ENCODE assay signal across 18 cellular contexts in the genomic region with DNA sequence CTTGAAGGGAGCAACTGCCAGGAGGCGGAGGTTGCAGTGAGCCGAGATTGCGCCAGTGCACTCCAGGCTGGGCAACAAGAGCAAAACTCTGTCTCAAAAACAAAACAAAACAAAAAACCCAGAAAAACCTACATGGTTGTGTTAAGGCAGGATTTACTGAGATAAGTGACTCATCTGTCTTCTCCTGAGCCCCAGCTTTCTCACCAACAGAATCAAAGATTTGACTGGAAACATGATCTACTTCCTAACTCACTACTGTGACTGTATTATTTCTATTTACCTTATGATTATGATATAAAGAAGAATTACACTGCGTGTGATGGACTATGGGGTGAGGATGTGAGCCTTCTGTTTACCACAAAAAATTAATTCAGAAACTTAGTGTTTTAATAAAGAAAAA. TPM values are rescaled to one million over a fixed set of nuclear protein-coding genes. Genes with fewer than 3 reads are reported as not detected.
A peak's percentile ranks its signal among the peaks of the same experiment; 100 is the strongest.
DNase-seq lines count a peak whose midpoint lies in the region; ATAC-seq, FAIRE-seq and TF ChIP-seq lines count a peak whose summit lies in the region.
"Had no signal": no experiment of that assay in that cellular context is flagged by ENCODE, and none has a peak within 500 bp of the region (broad histone marks: within the 10 kb centered on the region; RNA-seq: fewer than 3 reads in every experiment).

No MANE protein-coding gene starts in this region.

- H3K9me3 Mint-ChIP-seq in activated CD4-positive, alpha-beta T cell treated with anti-CD3 and anti-CD28 coated beads for 36 hours (ENCODE audit: low read depth), result no peaks in the 10 kb centered on the region
- H3K9me3 Mint-ChIP-seq: CD4-positive, alpha-beta memory T cell had no signal

- H3K36me3 ChIP-seq in smooth muscle cell (ENCODE audit: low read depth) (peaks cover 3% of the 10 kb centered on the region), spleen (peaks cover 0 to 82% (median 22%) of the 10 kb centered on the region in 6 donors)

- TF ChIP-seq CTCF in fibroblast of villous mesenchyme (IDR thresholded peaks at IDR 0.05; ENCODE audit: insufficient read depth, low read depth, low read length) (no peak), smooth muscle cell (IDR thresholded peaks at IDR 0.05; ENCODE audit: borderline replicate concordance, insufficient read depth, poor library complexity, severe bottlenecking) (no peak), spleen (IDR thresholded peaks at IDR 0.05 in 8 of 11, conservative IDR thresholded peaks at IDR 0.05 in 3 of 11) (no peak)

- CTCF ChIA-PET in activated CD4-positive, alpha-beta T cell treated with anti-CD3 and anti-CD28 coated beads for 36 hours (lab: Charles Lee), result interaction anchor here (0.7 kb wide), 1 partner anchor 36 kb away, joined by 4 read pairs; a partner anchor contains a TSS

- peaks cover 4% of the 10 kb centered on the region for H3K79me2 ChIP-seq in smooth muscle cell (ENCODE audit: low read depth)

- H3K4me2 ChIP-seq in smooth muscle cell, result no peak overlapping the region
- H3K4me2 ChIP-seq: PC-9 had no signal

- no peak for FAIRE-seq in HTR-8/SVneo (lab: Jason Lieb, UNC)
- FAIRE-seq: G401.6 had no signal

- H2AFZ ChIP-seq in smooth muscle cell (ENCODE audit: low read depth), result no peak overlapping the region
- H2AFZ ChIP-seq: PC-9 had no signal

- no peaks in the 10 kb centered on the region for H3K9me3 ChIP-seq in smooth muscle cell (replicated peaks; ENCODE audit: low read depth)
- H3K9me3 ChIP-seq in spleen, result no peaks in the 10 kb centered on the region
- no peaks in the 10 kb centered on the region for H3K9me3 ChIP-seq in T-helper 17 cell (ENCODE audit: control insufficient read depth, low read length, poor library complexity, severe bottlenecking)

- no peaks in the 10 kb centered on the region for H3K4me1 Mint-ChIP-seq in activated CD4-positive, alpha-beta T cell treated with anti-CD3 and anti-CD28 coated beads for 36 hours
- peaks cover 4% of the 10 kb centered on the region for H3K4me1 Mint-ChIP-seq in T-helper 17 cell

- intact Hi-C loops in activated CD4-positive, alpha-beta T cell treated with anti-CD3 and anti-CD28 coated beads for 36 hours (cut with DNase I, micrococcal nuclease), result no loop called here
- intact Hi-C loops in spleen (cut with DNase I; ENCODE audit: low total_unique reads), result no loop called here

- H3K9ac ChIP-seq in smooth muscle cell (ENCODE audit: low read depth), result no peak overlapping the region

- H3K36me3 Mint-ChIP-seq in activated CD4-positive, alpha-beta T cell treated with anti-CD3 and anti-CD28 coated beads for 36 hours (ENCODE audit: low read depth), result peaks cover 14% of the 10 kb centered on the region
- H3K36me3 Mint-ChIP-seq in T-helper 17 cell (ENCODE audit: low read depth), result peaks cover 10% of the 10 kb centered on the region

- no peak overlapping the region for H3K4me3 ChIP-seq in fibroblast of villous mesenchyme (ENCODE audit: low read depth, low read length)
- H3K4me3 ChIP-seq in smooth muscle cell, result no peak overlapping the region
- H3K4me3 ChIP-seq in spleen, result no peak overlapping the region
- H3K4me3 ChIP-seq: PC-9 had no signal

- H3K4me1 ChIP-seq in smooth muscle cell (ENCODE audit: low read depth), result no peaks in the 10 kb centered on the region
- H3K4me1 ChIP-seq in spleen, result no peaks in the 10 kb centered on the region

- ATAC-seq in activated CD4-positive, alpha-beta T cell treated with anti-CD3 and anti-CD28 coated beads for 36 hours, result peak; percentile 42
- no peak for ATAC-seq in T-helper 17 cell

- H3K4me3 Mint-ChIP-seq in activated CD4-positive, alpha-beta T cell treated with anti-CD3 and anti-CD28 coated beads for 36 hours, result no peak overlapping the region
- no peak overlapping the region for H3K4me3 Mint-ChIP-seq in T-helper 17 cell
- H3K4me3 Mint-ChIP-seq: CD4-positive, alpha-beta memory T cell had no signal

- no peak for TF ChIP-seq POLR2A in spleen (IDR thresholded peaks at IDR 0.05)

- POLR2A ChIA-PET in activated CD4-positive, alpha-beta T cell treated with anti-CD3 and anti-CD28 coated beads for 36 hours (lab: Charles Lee), result no interaction called here

- H4K20me1 ChIP-seq in smooth muscle cell (ENCODE audit: low read depth), result peaks cover 28% of the 10 kb centered on the region

- H3K27ac Mint-ChIP-seq in activated CD4-positive, alpha-beta T cell treated with anti-CD3 and anti-CD28 coated beads for 36 hours, result no peak overlapping the region
- H3K27ac Mint-ChIP-seq in T-helper 17 cell, result no peak overlapping the region
- H3K27ac Mint-ChIP-seq: CD4-positive, alpha-beta memory T cell had no signal

- no peak for DNase-seq in activated CD4-positive, alpha-beta T cell treated with anti-CD3 and anti-CD28 coated beads for 36 hours
- DNase-seq in activated CD4-positive, alpha-beta T cell treated with anti-CD3 and anti-CD28 coated beads for 1 hour, result no peak
- DNase-seq in amniotic epithelial cell (ENCODE audit: low read depth), result peak; percentile 48
- peak; percentile 21 for DNase-seq in fibroblast of villous mesenchyme (ENCODE audit: low read depth)
- no peak for DNase-seq in smooth muscle cell (lab: John Stamatoyannopoulos, UW; ENCODE audit: unreplicated experiment)
- no peak for DNase-seq in spleen
- DNase-seq in HTR-8/SVneo (ENCODE audit: insufficient read length, low spot score), result no peak
- no peak for DNase-seq in T-helper 17 cell
- DNase-seq: CD4-positive, alpha-beta memory T cell; DMS79; MM.1S; NCI-H1092 treated with DMSO at 0.1 percent for 48 hours; NCI-H2081 treated with DMSO at 0.1 percent for 48 hours; NCI-H510A treated with DMSO at 0.1 percent for 48 hours; NCI-H82; PC-9 had no signal

- 89% methylated on average over 4 of the region's 4 CpGs for WGBS in smooth muscle cell (ENCODE audit: low lambda C conversion rate)
- WGBS in spleen, 5 donors, result 82 to 100% (median 97%) methylated on average over 4 of the region's 4 CpGs

- H3K27ac ChIP-seq in smooth muscle cell (ENCODE audit: low read depth) (peak overlapping the region; percentile 52), spleen (no peak overlapping the region)
- H3K27ac ChIP-seq: 22Rv1, PC-9 had no signal

- H3K27me3 Mint-ChIP-seq in activated CD4-positive, alpha-beta T cell treated with anti-CD3 and anti-CD28 coated beads for 36 hours, result no peaks in the 10 kb centered on the region
- H3K27me3 Mint-ChIP-seq in T-helper 17 cell, result no peaks in the 10 kb centered on the region
- H3K27me3 Mint-ChIP-seq: CD4-positive, alpha-beta memory T cell had no signal

- H3K27me3 ChIP-seq in smooth muscle cell (ENCODE audit: low read depth) (no peaks in the 10 kb centered on the region), spleen (replicated peaks in 1 of 7) (no peaks in the 10 kb centered on the region)

- no peaks in the 10 kb centered on the region for H3F3A ChIP-seq in smooth muscle cell (ENCODE audit: low read depth)

RNA-seq across cellular contexts. Expression of a gene that starts 21.8 kb away (rescaled TPM):
- total RNA-seq in activated CD4-positive, alpha-beta T cell treated with anti-CD3 and anti-CD28 coated beads for 36 hours, result 1 to 10 TPM; 8.9 to 9.0 TPM
- 25.8 and 38.0 TPM in 2 replicates for total RNA-seq in fibroblast of villous mesenchyme
- total RNA-seq in smooth muscle cell, result 14.3 and 32.1 TPM in 2 replicates
- polyA plus RNA-seq in smooth muscle cell, result 26.1 and 31.6 TPM in 2 replicates
- 10 to 100 TPM; 15.3 to 32.3 (median 21.0) TPM for total RNA-seq in spleen
- polyA plus RNA-seq in spleen, result 10 to 100 TPM in 1 of 3 donors, 1 to 10 TPM in 2; 5.5 to 11.1 (median 6.5) TPM
- total RNA-seq in T-helper 17 cell, result 1 to 10 TPM; 2.5 to 2.8 TPM

RNA-seq across cellular contexts. Expression of a gene that starts 21.9 kb away (rescaled TPM):
- total RNA-seq in activated CD4-positive, alpha-beta T cell treated with anti-CD3 and anti-CD28 coated beads for 36 hours, result 10 to 100 TPM; 31.0 to 33.9 TPM
- 18.0 and 19.0 TPM in 2 replicates for total RNA-seq in fibroblast of villous mesenchyme
- 11.1 and 34.1 TPM in 2 replicates for total RNA-seq in smooth muscle cell
- polyA plus RNA-seq in smooth muscle cell, result 7.6 and 8.6 TPM in 2 replicates
- 10 to 100 TPM; 20.6 to 26.7 (median 22.3) TPM for total RNA-seq in spleen
- 10 to 100 TPM; 14.5 to 15.5 (median 15.4) TPM for polyA plus RNA-seq in spleen
- 10 to 100 TPM; 33.2 to 41.2 TPM for total RNA-seq in T-helper 17 cell

RNA-seq across cellular contexts. Expression of a gene that starts 35.3 kb away (rescaled TPM):
- 100 to 1,000 TPM; 131 to 139 TPM for total RNA-seq in activated CD4-positive, alpha-beta T cell treated with anti-CD3 and anti-CD28 coated beads for 36 hours
- total RNA-seq in fibroblast of villous mesenchyme (85.4 and 102 TPM in 2 replicates), smooth muscle cell (104 and 115 TPM in 2 replicates), spleen (100 to 1,000 TPM; 103 to 130 (median 117) TPM), T-helper 17 cell (100 to 1,000 TPM; 182 to 192 TPM)
- polyA plus RNA-seq in smooth muscle cell (106 and 108 TPM in 2 replicates), spleen (10 to 100 TPM; 30.9 to 35.3 (median 32.0) TPM)

RNA-seq across cellular contexts. Expression of a gene that starts 35.6 kb away (rescaled TPM):
- 10 to 100 TPM; 39.0 to 43.7 TPM for total RNA-seq in activated CD4-positive, alpha-beta T cell treated with anti-CD3 and anti-CD28 coated beads for 36 hours
- total RNA-seq in fibroblast of villous mesenchyme (6.0 and 10.3 TPM in 2 replicates), smooth muscle cell (8.1 and 18.6 TPM in 2 replicates), spleen (10 to 100 TPM; 26.1 to 48.1 (median 32.0) TPM), T-helper 17 cell (10 to 100 TPM; 21.7 to 24.9 TPM)
- polyA plus RNA-seq in smooth muscle cell (22.1 and 27.9 TPM in 2 replicates), spleen (10 to 100 TPM; 20.5 to 31.6 (median 23.3) TPM)

RNA-seq across cellular contexts. Expression of a gene that starts 49.5 kb away (rescaled TPM):
- total RNA-seq in activated CD4-positive, alpha-beta T cell treated with anti-CD3 and anti-CD28 coated beads for 36 hours, result 1 to 10 TPM; 5.3 to 7.5 TPM
- total RNA-seq in fibroblast of villous mesenchyme, result 7.4 and 7.8 TPM in 2 replicates
- total RNA-seq in smooth muscle cell, result 3.5 and 3.7 TPM in 2 replicates
- 2.9 and 5.1 TPM in 2 replicates for polyA plus RNA-seq in smooth muscle cell
- 10 to 100 TPM; 15.4 to 23.5 (median 18.5) TPM for total RNA-seq in spleen
- 1 to 10 TPM; 2.6 to 7.3 (median 3.0) TPM for polyA plus RNA-seq in spleen
- total RNA-seq in T-helper 17 cell, result 10 to 100 TPM; 13.1 to 14.1 TPM

Comparison
In these comparisons a context has a peak if more than half of its experiments do, and no peak if none do; other contexts are left out.
1. DNase-seq: peak in amniotic epithelial cell (single experiment) and fibroblast of villous mesenchyme (single experiment); none in activated CD4-positive, alpha-beta T cell treated with anti-CD3 and anti-CD28 coated beads for 36 hours (single experiment), activated CD4-positive, alpha-beta T cell treated with anti-CD3 and anti-CD28 coated beads for 1 hour (single experiment), smooth muscle cell (single experiment), spleen (single experiment), HTR-8/SVneo (single experiment) and T-helper 17 cell (0 of 3).